1 cellular context compared by ENCODE assay signal in the genomic region with DNA sequence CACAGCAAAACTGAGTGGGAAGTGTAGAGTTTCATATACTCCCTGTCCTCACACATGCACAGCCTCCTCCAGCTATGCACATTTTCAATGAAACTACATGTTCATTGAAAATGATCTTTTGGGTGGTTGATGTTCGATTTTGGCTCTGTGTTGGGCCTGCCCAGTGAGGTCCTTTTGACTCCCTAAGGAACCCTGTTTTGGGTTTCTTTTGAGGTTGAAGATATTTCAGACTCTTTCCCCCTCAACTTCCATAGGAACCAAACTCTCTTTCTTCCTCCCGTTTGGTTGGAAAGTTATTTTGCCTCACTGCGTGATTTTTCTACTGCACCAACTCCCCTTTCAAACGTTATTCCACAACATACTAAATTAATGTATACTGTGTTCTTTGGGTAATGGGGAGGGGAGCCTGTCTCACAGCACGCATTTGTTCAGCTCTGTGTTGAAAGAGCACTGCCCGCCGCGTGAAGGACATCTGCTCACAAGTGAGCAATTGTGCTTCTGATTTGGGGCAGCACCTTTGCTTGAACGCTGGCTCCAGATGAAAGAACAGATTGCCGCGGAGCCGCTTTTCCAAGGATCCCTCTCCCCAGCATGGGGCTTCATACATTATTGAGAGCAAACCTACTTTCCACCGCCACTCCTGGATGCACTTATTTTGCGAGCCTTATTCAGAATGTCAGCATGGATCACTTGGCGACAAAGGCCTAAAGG.
A peak's percentile ranks its signal among the peaks of the same experiment; 100 is the strongest.
TF ChIP-seq lines count a peak whose summit lies in the region.

No MANE protein-coding gene starts in this region.

TF ChIP-seq in HepG2, 621 proteins besides CTCF, POLR2A, EP300 and RAD21 (continued from another document and continues in another):
- TF ChIP-seq, protein P1, sequence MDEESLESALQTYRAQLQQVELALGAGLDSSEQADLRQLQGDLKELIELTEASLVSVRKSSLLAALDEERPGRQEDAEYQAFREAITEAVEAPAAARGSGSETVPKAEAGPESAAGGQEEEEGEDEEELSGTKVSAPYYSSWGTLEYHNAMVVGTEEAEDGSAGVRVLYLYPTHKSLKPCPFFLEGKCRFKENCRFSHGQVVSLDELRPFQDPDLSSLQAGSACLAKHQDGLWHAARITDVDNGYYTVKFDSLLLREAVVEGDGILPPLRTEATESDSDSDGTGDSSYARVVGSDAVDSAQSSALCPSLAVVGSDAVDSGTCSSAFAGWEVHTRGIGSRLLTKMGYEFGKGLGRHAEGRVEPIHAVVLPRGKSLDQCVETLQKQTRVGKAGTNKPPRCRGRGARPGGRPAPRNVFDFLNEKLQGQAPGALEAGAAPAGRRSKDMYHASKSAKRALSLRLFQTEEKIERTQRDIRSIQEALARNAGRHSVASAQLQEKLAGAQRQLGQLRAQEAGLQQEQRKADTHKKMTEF (CRISPR knock-in tag; IDR thresholded peaks at IDR 0.05) = peak; percentile 95
- no peak for TF ChIP-seq ATF7 (IDR thresholded peaks at IDR 0.05)
- TF ChIP-seq ATF7 (CRISPR knock-in tag; IDR thresholded peaks at IDR 0.05) = peak; percentile 54; the same call in 1 of the 2 replicates
- TF ChIP-seq GZF1 (CRISPR knock-in tag; IDR thresholded peaks at IDR 0.05) = no peak
- TF ChIP-seq ZNF83 (CRISPR knock-in tag; IDR thresholded peaks at IDR 0.05; ENCODE audit: borderline replicate concordance) = no peak
- no peak for TF ChIP-seq ZBTB8A (CRISPR knock-in tag; IDR thresholded peaks at IDR 0.05; ENCODE audit: borderline replicate concordance, low read depth)
- peak; percentile 45; the same call in 1 of the 2 replicates for TF ChIP-seq ZNF343 (CRISPR knock-in tag; IDR thresholded peaks at IDR 0.05)
- no peak for TF ChIP-seq PLRG1 (conservative IDR thresholded peaks at IDR 0.05)
- peak; percentile 83 for TF ChIP-seq MLXIP (CRISPR knock-in tag; IDR thresholded peaks at IDR 0.05; ENCODE audit: borderline replicate concordance)
- peak; percentile 89 for TF ChIP-seq FOXA3 (CRISPR knock-in tag; IDR thresholded peaks at IDR 0.05)
- no peak for TF ChIP-seq RBM22 (optimal IDR thresholded peaks at IDR 0.05; ENCODE audit: low read length)
- peak; percentile 80 for TF ChIP-seq PPARG (CRISPR knock-in tag; conservative IDR thresholded peaks at IDR 0.05)
- no peak for TF ChIP-seq CAMTA2 (CRISPR knock-in tag; IDR thresholded peaks at IDR 0.05; ENCODE audit: borderline replicate concordance)
- TF ChIP-seq ZNF567 (CRISPR knock-in tag; IDR thresholded peaks at IDR 0.05; ENCODE audit: borderline replicate concordance) = no peak
- peak; percentile 81; the same call in 1 of the 2 replicates for TF ChIP-seq BRCA1 (CRISPR knock-in tag; IDR thresholded peaks at IDR 0.05)
- TF ChIP-seq, protein P2, sequence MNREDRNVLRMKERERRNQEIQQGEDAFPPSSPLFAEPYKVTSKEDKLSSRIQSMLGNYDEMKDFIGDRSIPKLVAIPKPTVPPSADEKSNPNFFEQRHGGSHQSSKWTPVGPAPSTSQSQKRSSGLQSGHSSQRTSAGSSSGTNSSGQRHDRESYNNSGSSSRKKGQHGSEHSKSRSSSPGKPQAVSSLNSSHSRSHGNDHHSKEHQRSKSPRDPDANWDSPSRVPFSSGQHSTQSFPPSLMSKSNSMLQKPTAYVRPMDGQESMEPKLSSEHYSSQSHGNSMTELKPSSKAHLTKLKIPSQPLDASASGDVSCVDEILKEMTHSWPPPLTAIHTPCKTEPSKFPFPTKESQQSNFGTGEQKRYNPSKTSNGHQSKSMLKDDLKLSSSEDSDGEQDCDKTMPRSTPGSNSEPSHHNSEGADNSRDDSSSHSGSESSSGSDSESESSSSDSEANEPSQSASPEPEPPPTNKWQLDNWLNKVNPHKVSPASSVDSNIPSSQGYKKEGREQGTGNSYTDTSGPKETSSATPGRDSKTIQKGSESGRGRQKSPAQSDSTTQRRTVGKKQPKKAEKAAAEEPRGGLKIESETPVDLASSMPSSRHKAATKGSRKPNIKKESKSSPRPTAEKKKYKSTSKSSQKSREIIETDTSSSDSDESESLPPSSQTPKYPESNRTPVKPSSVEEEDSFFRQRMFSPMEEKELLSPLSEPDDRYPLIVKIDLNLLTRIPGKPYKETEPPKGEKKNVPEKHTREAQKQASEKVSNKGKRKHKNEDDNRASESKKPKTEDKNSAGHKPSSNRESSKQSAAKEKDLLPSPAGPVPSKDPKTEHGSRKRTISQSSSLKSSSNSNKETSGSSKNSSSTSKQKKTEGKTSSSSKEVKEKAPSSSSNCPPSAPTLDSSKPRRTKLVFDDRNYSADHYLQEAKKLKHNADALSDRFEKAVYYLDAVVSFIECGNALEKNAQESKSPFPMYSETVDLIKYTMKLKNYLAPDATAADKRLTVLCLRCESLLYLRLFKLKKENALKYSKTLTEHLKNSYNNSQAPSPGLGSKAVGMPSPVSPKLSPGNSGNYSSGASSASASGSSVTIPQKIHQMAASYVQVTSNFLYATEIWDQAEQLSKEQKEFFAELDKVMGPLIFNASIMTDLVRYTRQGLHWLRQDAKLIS (CRISPR knock-in tag; IDR thresholded peaks at IDR 0.05) = peak; percentile 81; the same call in 1 of the 2 replicates
- no peak; the same call in 1 of the 2 replicates for TF ChIP-seq ATF1 (CRISPR knock-in tag; IDR thresholded peaks at IDR 0.05)
- TF ChIP-seq, protein P3, sequence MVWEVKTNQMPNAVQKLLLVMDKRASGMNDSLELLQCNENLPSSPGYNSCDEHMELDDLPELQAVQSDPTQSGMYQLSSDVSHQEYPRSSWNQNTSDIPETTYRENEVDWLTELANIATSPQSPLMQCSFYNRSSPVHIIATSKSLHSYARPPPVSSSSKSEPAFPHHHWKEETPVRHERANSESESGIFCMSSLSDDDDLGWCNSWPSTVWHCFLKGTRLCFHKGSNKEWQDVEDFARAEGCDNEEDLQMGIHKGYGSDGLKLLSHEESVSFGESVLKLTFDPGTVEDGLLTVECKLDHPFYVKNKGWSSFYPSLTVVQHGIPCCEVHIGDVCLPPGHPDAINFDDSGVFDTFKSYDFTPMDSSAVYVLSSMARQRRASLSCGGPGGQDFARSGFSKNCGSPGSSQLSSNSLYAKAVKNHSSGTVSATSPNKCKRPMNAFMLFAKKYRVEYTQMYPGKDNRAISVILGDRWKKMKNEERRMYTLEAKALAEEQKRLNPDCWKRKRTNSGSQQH (CRISPR knock-in tag; IDR thresholded peaks at IDR 0.05; ENCODE audit: low read depth) = no peak
- no peak for TF ChIP-seq NCOA5 (CRISPR knock-in tag; IDR thresholded peaks at IDR 0.05)
- TF ChIP-seq ZNF264 (CRISPR knock-in tag; IDR thresholded peaks at IDR 0.05) = 0 out of 2 replicates have a peak, but pooled peaks have one; percentile 88
- TF ChIP-seq ZNF350 (CRISPR knock-in tag; IDR thresholded peaks at IDR 0.05; ENCODE audit: borderline replicate concordance, low read depth) = peak; percentile 89; the same call in 1 of the 2 replicates
- no peak for TF ChIP-seq ZC3H13 (CRISPR knock-in tag; IDR thresholded peaks at IDR 0.05)
- TF ChIP-seq ZNF143 (CRISPR knock-in tag; IDR thresholded peaks at IDR 0.05) = peak; percentile 55; the same call in 1 of the 2 replicates
- peak; percentile 97 for TF ChIP-seq ZMYM3 (CRISPR knock-in tag; IDR thresholded peaks at IDR 0.05)
- peak; percentile 80 for TF ChIP-seq SP5 (CRISPR knock-in tag; IDR thresholded peaks at IDR 0.05; ENCODE audit: borderline replicate concordance, low read depth)
- no peak for TF ChIP-seq JUNB (CRISPR knock-in tag; IDR thresholded peaks at IDR 0.05; ENCODE audit: borderline replicate concordance)
- no peak for TF ChIP-seq ZNF782 (CRISPR knock-in tag; IDR thresholded peaks at IDR 0.05; ENCODE audit: borderline replicate concordance)
- TF ChIP-seq, protein P4, sequence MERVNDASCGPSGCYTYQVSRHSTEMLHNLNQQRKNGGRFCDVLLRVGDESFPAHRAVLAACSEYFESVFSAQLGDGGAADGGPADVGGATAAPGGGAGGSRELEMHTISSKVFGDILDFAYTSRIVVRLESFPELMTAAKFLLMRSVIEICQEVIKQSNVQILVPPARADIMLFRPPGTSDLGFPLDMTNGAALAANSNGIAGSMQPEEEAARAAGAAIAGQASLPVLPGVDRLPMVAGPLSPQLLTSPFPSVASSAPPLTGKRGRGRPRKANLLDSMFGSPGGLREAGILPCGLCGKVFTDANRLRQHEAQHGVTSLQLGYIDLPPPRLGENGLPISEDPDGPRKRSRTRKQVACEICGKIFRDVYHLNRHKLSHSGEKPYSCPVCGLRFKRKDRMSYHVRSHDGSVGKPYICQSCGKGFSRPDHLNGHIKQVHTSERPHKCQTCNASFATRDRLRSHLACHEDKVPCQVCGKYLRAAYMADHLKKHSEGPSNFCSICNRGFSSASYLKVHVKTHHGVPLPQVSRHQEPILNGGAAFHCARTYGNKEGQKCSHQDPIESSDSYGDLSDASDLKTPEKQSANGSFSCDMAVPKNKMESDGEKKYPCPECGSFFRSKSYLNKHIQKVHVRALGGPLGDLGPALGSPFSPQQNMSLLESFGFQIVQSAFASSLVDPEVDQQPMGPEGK (CRISPR knock-in tag; IDR thresholded peaks at IDR 0.05) = peak; percentile 91
- no peak for TF ChIP-seq HNRNPLL (IDR thresholded peaks at IDR 0.05; ENCODE audit: low read depth, low read length, poor library complexity, severe bottlenecking)
- TF ChIP-seq, protein P5, sequence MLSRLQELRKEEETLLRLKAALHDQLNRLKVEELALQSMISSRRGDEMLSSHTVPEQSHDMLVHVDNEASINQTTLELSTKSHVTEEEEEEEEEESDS (CRISPR knock-in tag; IDR thresholded peaks at IDR 0.05; ENCODE audit: borderline replicate concordance) = no peak
- peak; percentile 92; the same call in 1 of the 2 replicates for TF ChIP-seq ZNF788 (CRISPR knock-in tag; IDR thresholded peaks at IDR 0.05; ENCODE audit: borderline replicate concordance)
- TF ChIP-seq, protein P6, sequence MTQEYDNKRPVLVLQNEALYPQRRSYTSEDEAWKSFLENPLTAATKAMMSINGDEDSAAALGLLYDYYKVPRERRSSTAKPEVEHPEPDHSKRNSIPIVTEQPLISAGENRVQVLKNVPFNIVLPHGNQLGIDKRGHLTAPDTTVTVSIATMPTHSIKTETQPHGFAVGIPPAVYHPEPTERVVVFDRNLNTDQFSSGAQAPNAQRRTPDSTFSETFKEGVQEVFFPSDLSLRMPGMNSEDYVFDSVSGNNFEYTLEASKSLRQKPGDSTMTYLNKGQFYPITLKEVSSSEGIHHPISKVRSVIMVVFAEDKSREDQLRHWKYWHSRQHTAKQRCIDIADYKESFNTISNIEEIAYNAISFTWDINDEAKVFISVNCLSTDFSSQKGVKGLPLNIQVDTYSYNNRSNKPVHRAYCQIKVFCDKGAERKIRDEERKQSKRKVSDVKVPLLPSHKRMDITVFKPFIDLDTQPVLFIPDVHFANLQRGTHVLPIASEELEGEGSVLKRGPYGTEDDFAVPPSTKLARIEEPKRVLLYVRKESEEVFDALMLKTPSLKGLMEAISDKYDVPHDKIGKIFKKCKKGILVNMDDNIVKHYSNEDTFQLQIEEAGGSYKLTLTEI (CRISPR knock-in tag; conservative IDR thresholded peaks at IDR 0.05) = no peak
- no peak for TF ChIP-seq FOSL1 (CRISPR knock-in tag; IDR thresholded peaks at IDR 0.05; ENCODE audit: borderline replicate concordance)
- TF ChIP-seq ELF1 (CRISPR knock-in tag; IDR thresholded peaks at IDR 0.05) = no peak
- TF ChIP-seq THAP9 (CRISPR knock-in tag; IDR thresholded peaks at IDR 0.05; ENCODE audit: borderline replicate concordance) = no peak
- TF ChIP-seq TGIF2 (CRISPR knock-in tag; IDR thresholded peaks at IDR 0.05) = no peak; the same call in 1 of the 2 replicates
